ENCODE assay signal across 21 cellular contexts in genomic region chr4:117096462-117096861, GRCh38. TPM values are rescaled to one million over a fixed set of nuclear protein-coding genes. Genes with fewer than 3 reads are reported as not detected.
"Had no signal": no experiment of that assay in that cellular context is flagged by ENCODE, and none has a peak within 500 bp of the region (broad histone marks: within the 10 kb centered on the region; RNA-seq: fewer than 3 reads in every experiment).

No MANE protein-coding gene starts in this region.

- H3K4me3 ChIP-seq: K562, SJSA1, SK-N-MC had no signal

- H3K9me3 ChIP-seq: SJSA1 had no signal

- H3K4me1 ChIP-seq: SJSA1 had no signal

- H3K36me3 ChIP-seq: SJSA1 had no signal

- ATAC-seq: K562 had no signal

- H3K27me3 ChIP-seq: SJSA1 had no signal

- DNase-seq: NCI-H1092, NCI-H1105 treated with DMSO at 0.1 percent for 48 hours, NCI-H1417 treated with DMSO at 0.1 percent for 48 hours, NCI-H146, NCI-H1694 treated with DMSO at 0.1 percent for 48 hours, NCI-H1930, NCI-H2081, NCI-H2107, NCI-H2227 treated with DMSO at 0.1 percent for 48 hours, NCI-H524 treated with DMSO at 0.1 percent for 48 hours, NCI-H69, NCI-H774, Right ventricle myocardium superior, RPMI8226, SIG-M5 had no signal

- H3K27ac ChIP-seq: HL-60, SJSA1, SK-N-MC had no signal

RNA-seq across cellular contexts. Expression of gene TRAM1L1, which starts 11.1 kb away (rescaled TPM):
- total RNA-seq: T-helper 1 cell treated with Interleukin-12 subunit alpha and Interleukin-12 subunit beta and Interleukin-4 antibody, amounts not matched to agents 30 ng/mL and 1 ng/mL, for 36 hours had no signal
- polyA plus RNA-seq: IgD-negative memory B cell had no signal
